20 cellular contexts compared by ENCODE assay signal in genomic region chr2:167827352-167828097, GRCh38.
A peak's percentile ranks its signal among the peaks of the same experiment; 100 is the strongest.
DNase-seq lines count a peak whose midpoint lies in the region; ATAC-seq and TF ChIP-seq lines count a peak whose summit lies in the region.
"Had no signal": no experiment of that assay in that cellular context is flagged by ENCODE, and none has a peak within 500 bp of the region (broad histone marks: within the 10 kb centered on the region; RNA-seq: fewer than 3 reads in every experiment).

No MANE protein-coding gene starts in this region.

- peak overlapping the region; percentile 43; the same call in 1 of the 2 replicates for H3K27ac Mint-ChIP-seq in WTC11
- no peak overlapping the region for H3K27ac Mint-ChIP-seq in stimulated activated effector memory CD8-positive, alpha-beta T cell treated with anti-CD3 and anti-CD28 coated beads, Interleukin-12 subunit alpha, Interleukin-12 subunit beta, amount 100 ng/mL, for 72 hours
- H3K27ac Mint-ChIP-seq in activated naive CD4-positive, alpha-beta T cell treated with anti-CD3 and anti-CD28 coated beads for 36 hours, result no peak overlapping the region
- H3K27ac Mint-ChIP-seq: B cell; CD4-positive, CD25-positive, alpha-beta regulatory T cell had no signal

- H3K4me1 ChIP-seq in liver (ENCODE audit: control insufficient read depth in 4 of 4, insufficient read depth in 4 of 4, low read length in 3 of 4) (peaks cover 3 to 26% (median 12%) of the 10 kb centered on the region in 4 donors), ovary (ENCODE audit: insufficient read depth) (no peaks in the 10 kb centered on the region), smooth muscle cell (ENCODE audit: low read depth) (no peaks in the 10 kb centered on the region)
- H3K4me1 ChIP-seq: Caco-2, SJSA1 had no signal

- peaks cover 13% of the 10 kb centered on the region for H3K4me1 Mint-ChIP-seq in WTC11
- no peaks in the 10 kb centered on the region for H3K4me1 Mint-ChIP-seq in stimulated activated effector memory CD8-positive, alpha-beta T cell treated with anti-CD3 and anti-CD28 coated beads, Interleukin-12 subunit alpha, Interleukin-12 subunit beta, amount 100 ng/mL, for 72 hours
- H3K4me1 Mint-ChIP-seq in activated naive CD4-positive, alpha-beta T cell treated with anti-CD3 and anti-CD28 coated beads for 36 hours (ENCODE audit: low read depth), result no peaks in the 10 kb centered on the region
- H3K4me1 Mint-ChIP-seq: B cell; CD4-positive, CD25-positive, alpha-beta regulatory T cell had no signal

- H3K27me3 ChIP-seq in liver (ENCODE audit: control insufficient read depth in 4 of 4, insufficient read depth in 4 of 4, low read length in 3 of 4) (no peaks in the 10 kb centered on the region), ovary (no peaks in the 10 kb centered on the region), smooth muscle cell (ENCODE audit: low read depth) (no peaks in the 10 kb centered on the region)
- H3K27me3 ChIP-seq: SJSA1 had no signal

- no peak for ATAC-seq in WTC11
- ATAC-seq in stimulated activated effector memory CD8-positive, alpha-beta T cell treated with anti-CD3 and anti-CD28 coated beads, Interleukin-12 subunit alpha, Interleukin-12 subunit beta, amount 100 ng/mL, for 72 hours, result peak; percentile 17
- ATAC-seq: HCT116, PC-3 had no signal

- peaks cover 11% of the 10 kb centered on the region for H3K36me3 Mint-ChIP-seq in WTC11
- no peaks in the 10 kb centered on the region for H3K36me3 Mint-ChIP-seq in stimulated activated effector memory CD8-positive, alpha-beta T cell treated with anti-CD3 and anti-CD28 coated beads, Interleukin-12 subunit alpha, Interleukin-12 subunit beta, amount 100 ng/mL, for 72 hours
- no peaks in the 10 kb centered on the region for H3K36me3 Mint-ChIP-seq in activated naive CD4-positive, alpha-beta T cell treated with anti-CD3 and anti-CD28 coated beads for 36 hours (ENCODE audit: low read depth)
- H3K36me3 Mint-ChIP-seq: CD4-positive, CD25-positive, alpha-beta regulatory T cell had no signal

- 44% methylated on average over 10 of the region's 10 CpGs for WGBS in liver
- 89 to 93% (median 90%) methylated on average over 10 of the region's 10 CpGs for WGBS in ovary, 3 donors
- 95% methylated on average over 10 of the region's 10 CpGs for WGBS in smooth muscle cell (ENCODE audit: low lambda C conversion rate)

- TF ChIP-seq RAD21 in liver (IDR thresholded peaks at IDR 0.05), result peak; percentile 69 to 75

- CTCF ChIA-PET in WTC11 (lab: Charles Lee), result no interaction called here
- CTCF ChIA-PET in activated naive CD4-positive, alpha-beta T cell treated with anti-CD3 and anti-CD28 coated beads for 36 hours (lab: Charles Lee), result no interaction called here

- H3K4me3 ChIP-seq in liver (ENCODE audit: low read depth in 1 of 3, low read length in 3 of 3), result no peak overlapping the region
- no peak overlapping the region for H3K4me3 ChIP-seq in ovary
- H3K4me3 ChIP-seq in smooth muscle cell, result no peak overlapping the region
- H3K4me3 ChIP-seq: SJSA1 had no signal

- no peaks in the 10 kb centered on the region for H3K36me3 ChIP-seq in liver (ENCODE audit: control insufficient read depth in 4 of 4, insufficient read depth in 3 of 4, low read depth in 1 of 4, low read length in 3 of 4)
- no peaks in the 10 kb centered on the region for H3K36me3 ChIP-seq in ovary
- H3K36me3 ChIP-seq in smooth muscle cell (ENCODE audit: low read depth), result no peaks in the 10 kb centered on the region
- H3K36me3 ChIP-seq: SJSA1 had no signal

- H3K79me2 ChIP-seq in smooth muscle cell (ENCODE audit: low read depth), result no peaks in the 10 kb centered on the region

- no peak overlapping the region for H3K4me3 Mint-ChIP-seq in WTC11
- no peak overlapping the region for H3K4me3 Mint-ChIP-seq in stimulated activated effector memory CD8-positive, alpha-beta T cell treated with anti-CD3 and anti-CD28 coated beads, Interleukin-12 subunit alpha, Interleukin-12 subunit beta, amount 100 ng/mL, for 72 hours
- no peak overlapping the region for H3K4me3 Mint-ChIP-seq in activated naive CD4-positive, alpha-beta T cell treated with anti-CD3 and anti-CD28 coated beads for 36 hours
- H3K4me3 Mint-ChIP-seq: B cell; CD4-positive, CD25-positive, alpha-beta regulatory T cell had no signal

- peak overlapping the region; percentile 62 to 67 for H3K27ac ChIP-seq in liver (ENCODE audit: low read depth in 1 of 2, low read length in 2 of 2)
- no peak overlapping the region for H3K27ac ChIP-seq in ovary
- H3K27ac ChIP-seq in smooth muscle cell (ENCODE audit: low read depth), result no peak overlapping the region
- H3K27ac ChIP-seq: RWPE1, SJSA1 had no signal

- H3F3A ChIP-seq in smooth muscle cell (ENCODE audit: low read depth), result no peaks in the 10 kb centered on the region

- H3K9me3 Mint-ChIP-seq in WTC11, result peaks cover 3% of the 10 kb centered on the region; the same call in 1 of the 2 replicates
- H3K9me3 Mint-ChIP-seq in stimulated activated effector memory CD8-positive, alpha-beta T cell treated with anti-CD3 and anti-CD28 coated beads, Interleukin-12 subunit alpha, Interleukin-12 subunit beta, amount 100 ng/mL, for 72 hours, result no peaks in the 10 kb centered on the region
- no peaks in the 10 kb centered on the region for H3K9me3 Mint-ChIP-seq in activated naive CD4-positive, alpha-beta T cell treated with anti-CD3 and anti-CD28 coated beads for 36 hours

- H2AFZ ChIP-seq in smooth muscle cell (ENCODE audit: low read depth), result no peak overlapping the region

- no peak for TF ChIP-seq CTCF in WTC11 (IDR thresholded peaks at IDR 0.05)
- TF ChIP-seq CTCF in liver (IDR thresholded peaks at IDR 0.05; ENCODE audit: low read depth, low read length, missing input control), result no peak
- no peak for TF ChIP-seq CTCF in ovary (IDR thresholded peaks at IDR 0.05)
- no peak for TF ChIP-seq CTCF in smooth muscle cell (IDR thresholded peaks at IDR 0.05; ENCODE audit: borderline replicate concordance, insufficient read depth, poor library complexity, severe bottlenecking)

- no peak overlapping the region for H3K9ac ChIP-seq in liver (ENCODE audit: low read depth in 1 of 2, low read length in 2 of 2)
- no peak overlapping the region for H3K9ac ChIP-seq in smooth muscle cell (ENCODE audit: low read depth)

- H3K9me3 ChIP-seq in liver (ENCODE audit: control insufficient read depth in 4 of 4, low read length in 3 of 4) (no peaks in the 10 kb centered on the region), ovary (no peaks in the 10 kb centered on the region), smooth muscle cell (replicated peaks; ENCODE audit: low read depth) (no peaks in the 10 kb centered on the region)
- H3K9me3 ChIP-seq: Caco-2, SJSA1 had no signal

- TF ChIP-seq EP300 in ovary (IDR thresholded peaks at IDR 0.05), result no peak

- no peaks in the 10 kb centered on the region for H3K27me3 Mint-ChIP-seq in WTC11 (ENCODE audit: low read depth)
- peaks cover 10% of the 10 kb centered on the region for H3K27me3 Mint-ChIP-seq in activated naive CD4-positive, alpha-beta T cell treated with anti-CD3 and anti-CD28 coated beads for 36 hours (ENCODE audit: low read depth)

- no peak for TF ChIP-seq POLR2A in ovary (IDR thresholded peaks at IDR 0.05)

- no peaks in the 10 kb centered on the region for H4K20me1 ChIP-seq in smooth muscle cell (ENCODE audit: low read depth)

- DNase-seq in MV-4-11 (lab: John Stamatoyannopoulos, UW) (peak; percentile 13), WTC11 (ENCODE audit: low spot score) (no peak), ovary (no peak), smooth muscle cell (lab: John Stamatoyannopoulos, UW; ENCODE audit: unreplicated experiment) (no peak)
- no peak for DNase-seq in stimulated activated effector memory CD8-positive, alpha-beta T cell treated with anti-CD3 and anti-CD28 coated beads, Interleukin-12 subunit alpha, Interleukin-12 subunit beta, amount 100 ng/mL, for 72 hours (ENCODE audit: low spot score in 2 of 2)
- DNase-seq in activated naive CD4-positive, alpha-beta T cell treated with anti-CD3 and anti-CD28 coated beads for 36 hours, result no peak
- DNase-seq: Caco-2; CD4-positive, CD25-positive, alpha-beta regulatory T cell; DMS153; KG1; NCI-H1436; NCI-H2081 treated with DMSO at 0.1 percent for 48 hours; NCI-H2227 treated with DMSO at 0.1 percent for 48 hours; NCI-H526 treated with DMSO at 0.1 percent for 48 hours; PC-3 had no signal

- H3K4me2 ChIP-seq in smooth muscle cell, result no peak overlapping the region

- POLR2A ChIA-PET in WTC11 (lab: Charles Lee), result no interaction called here

- intact Hi-C loops in ovary (cut with DNase I), result no loop called here
- intact Hi-C loops in activated naive CD4-positive, alpha-beta T cell treated with anti-CD3 and anti-CD28 coated beads for 36 hours (cut with micrococcal nuclease), result no loop called here

TF ChIP-seq in WTC11, 78 proteins besides CTCF, POLR2A, EP300 and RAD21:
- TF ChIP-seq, protein P1, sequence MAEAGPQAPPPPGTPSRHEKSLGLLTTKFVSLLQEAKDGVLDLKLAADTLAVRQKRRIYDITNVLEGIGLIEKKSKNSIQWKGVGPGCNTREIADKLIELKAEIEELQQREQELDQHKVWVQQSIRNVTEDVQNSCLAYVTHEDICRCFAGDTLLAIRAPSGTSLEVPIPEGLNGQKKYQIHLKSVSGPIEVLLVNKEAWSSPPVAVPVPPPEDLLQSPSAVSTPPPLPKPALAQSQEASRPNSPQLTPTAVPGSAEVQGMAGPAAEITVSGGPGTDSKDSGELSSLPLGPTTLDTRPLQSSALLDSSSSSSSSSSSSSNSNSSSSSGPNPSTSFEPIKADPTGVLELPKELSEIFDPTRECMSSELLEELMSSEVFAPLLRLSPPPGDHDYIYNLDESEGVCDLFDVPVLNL (CRISPR knock-in tag; IDR thresholded peaks at IDR 0.05; ENCODE audit: borderline replicate concordance, low read depth), result no peak
- peak; percentile 78 for TF ChIP-seq GABPB1 (CRISPR knock-in tag; IDR thresholded peaks at IDR 0.05)

TF ChIP-seq in liver, 16 proteins besides CTCF, POLR2A, EP300 and RAD21 (continues in another document):
- TF ChIP-seq HNF4A (conservative IDR thresholded peaks at IDR 0.05) (peak; percentile 99), TAF1 (conservative IDR thresholded peaks at IDR 0.05) (peak; percentile 45), EGR1 (IDR thresholded peaks at IDR 0.05; ENCODE audit: low read depth in 2 of 2) (peak; percentile 33 to 63), RXRA (IDR thresholded peaks at IDR 0.05) (peak; percentile 95 to 96)
- TF ChIP-seq, protein P2, sequence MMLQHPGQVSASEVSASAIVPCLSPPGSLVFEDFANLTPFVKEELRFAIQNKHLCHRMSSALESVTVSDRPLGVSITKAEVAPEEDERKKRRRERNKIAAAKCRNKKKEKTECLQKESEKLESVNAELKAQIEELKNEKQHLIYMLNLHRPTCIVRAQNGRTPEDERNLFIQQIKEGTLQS (IDR thresholded peaks at IDR 0.05), result peak; percentile 40

Comparison
In these comparisons a context has a peak if more than half of its experiments do, and no peak if none do; other contexts are left out.
1. H3K27ac ChIP-seq: peak in liver (2 of 2); none in ovary (0 of 2) and smooth muscle cell (single experiment).